Comparison of ENCODE assay signal across 9 cellular contexts in genomic region chr1:15249032-15249601, GRCh38. TPM values are rescaled to one million over a fixed set of nuclear protein-coding genes. Genes with fewer than 3 reads are reported as not detected.
DNase-seq lines count a peak whose midpoint lies in the region; ATAC-seq and TF ChIP-seq lines count a peak whose summit lies in the region.
"Had no signal": no experiment of that assay in that cellular context is flagged by ENCODE, and none has a peak within 500 bp of the region (broad histone marks: within the 10 kb centered on the region; RNA-seq: fewer than 3 reads in every experiment).

No MANE protein-coding gene starts in this region.

- TF ChIP-seq CTCF in GM12865 (IDR thresholded peaks at IDR 0.05; ENCODE audit: insufficient read depth, low read depth, low read length, missing control alignments) (no peak), foreskin keratinocyte (conservative IDR thresholded peaks at IDR 0.05) (no peak)

- no peak for ATAC-seq in HG02885 (IDR thresholded peaks at IDR 0.05; ENCODE audit: poor library complexity, unreplicated experiment)
- ATAC-seq in SK-N-SH treated with all-trans-retinoic acid at 6 μM for 48 hours = no peak
- no peak for ATAC-seq in foreskin keratinocyte
- ATAC-seq: Right ventricle myocardium inferior had no signal

- no peaks in the 10 kb centered on the region for H3K27me3 ChIP-seq in foreskin keratinocyte

- H3K4me1 ChIP-seq in foreskin keratinocyte = no peaks in the 10 kb centered on the region

- H3K27ac ChIP-seq in foreskin keratinocyte = no peak overlapping the region

- H3K4me3 ChIP-seq in GM12865 (ENCODE audit: low read depth, low read length) = no peak overlapping the region

- DNase-seq in GM12865 (ENCODE audit: low read depth) (peak; percentile 75), RPMI7951 (ENCODE audit: low read depth) (peak; percentile 67), foreskin keratinocyte (no peak), NCI-H146 (lab: John Stamatoyannopoulos, UW) (no peak)
- peak; percentile 37 for DNase-seq in activated T-helper 9 cell treated with anti-CD3 and anti-CD28 coated beads, Interleukin-2, amount 50 U/mL, for 16 hours (ENCODE audit: low read depth)
- peak; percentile 29 for DNase-seq in stimulated activated CD4-positive, alpha-beta T cell treated with anti-CD3 and anti-CD28 coated beads, Interleukin-2, amount 100 ng/mL, for 4 hours (ENCODE audit: low read depth)

TF ChIP-seq in SK-N-SH treated with all-trans-retinoic acid at 6 μM for 48 hours, 23 proteins besides CTCF, POLR2A, EP300 and RAD21:
- TF ChIP-seq OSR1 (CRISPR knock-in tag; IDR thresholded peaks at IDR 0.05) (no peak), POU6F1 (CRISPR knock-in tag; IDR thresholded peaks at IDR 0.05; ENCODE audit: borderline replicate concordance, low read depth) (no peak), ZFP30 (CRISPR knock-in tag; IDR thresholded peaks at IDR 0.05) (no peak), TSHZ2 (CRISPR knock-in tag; IDR thresholded peaks at IDR 0.05) (no peak), GLIS3 (CRISPR knock-in tag; IDR thresholded peaks at IDR 0.05) (no peak), PATZ1 (CRISPR knock-in tag; IDR thresholded peaks at IDR 0.05; ENCODE audit: borderline replicate concordance) (no peak), RARB (CRISPR knock-in tag; IDR thresholded peaks at IDR 0.05) (no peak), TOX (CRISPR knock-in tag; IDR thresholded peaks at IDR 0.05; ENCODE audit: borderline replicate concordance) (no peak)

RNA-seq across cellular contexts. Expression of gene FHAD1, which starts 2.1 kb away (rescaled TPM):
- total RNA-seq in RPMI7951 (2014; rRNA removed; shearing (Covaris generic)) = 5.5 and 6.8 TPM in 2 replicates
- 0.24 and 0.25 TPM in 2 replicates for total RNA-seq in foreskin keratinocyte
- 0.16 and 0.24 TPM in 2 replicates for polyA plus RNA-seq in foreskin keratinocyte
- total RNA-seq: Right ventricle myocardium inferior had no signal

Comparison
In these comparisons a context has a peak if more than half of its experiments do, and no peak if none do; other contexts are left out.
1. DNase-seq: peak in GM12865 (single experiment), RPMI7951 (single experiment), activated T-helper 9 cell treated with anti-CD3 and anti-CD28 coated beads, Interleukin-2, amount 50 U/mL, for 16 hours (single experiment) and stimulated activated CD4-positive, alpha-beta T cell treated with anti-CD3 and anti-CD28 coated beads, Interleukin-2, amount 100 ng/mL, for 4 hours (single experiment); none in foreskin keratinocyte (0 of 2) and NCI-H146 (single experiment).